ENCODE assay signal across 17 cellular contexts in genomic region chr21:45943630-45944540, GRCh38. TPM values are rescaled to one million over a fixed set of nuclear protein-coding genes. Genes with fewer than 3 reads are reported as not detected.
A peak's percentile ranks its signal among the peaks of the same experiment; 100 is the strongest.
DNase-seq lines count a peak whose midpoint lies in the region; ATAC-seq and TF ChIP-seq lines count a peak whose summit lies in the region.
"Had no signal": no experiment of that assay in that cellular context is flagged by ENCODE, and none has a peak within 500 bp of the region (broad histone marks: within the 10 kb centered on the region; RNA-seq: fewer than 3 reads in every experiment).

No MANE protein-coding gene starts in this region.

- H3K9ac ChIP-seq in IMR-90 (ENCODE audit: low read depth, low read length) (no peak overlapping the region), MM.1S (ENCODE audit: low read length) (no peak overlapping the region)

- H3K27ac ChIP-seq in IMR-90 (ENCODE audit: insufficient read depth, low read length) (no peak overlapping the region), MM.1S (ENCODE audit: low read length) (no peak overlapping the region), lower lobe of right lung (no peak overlapping the region), vagina (no peak overlapping the region)
- H3K27ac ChIP-seq: 22Rv1, C4-2B, SJSA1 had no signal

- dilution Hi-C loops in IMR-90 (cut with HindIII; ENCODE audit: low sequenced_read_pairs, unreplicated experiment): no loop called here

- CTCF ChIA-PET in IMR-90 (lab: Yijun Ruan, JAX): no interaction called here

- H3K18ac ChIP-seq in IMR-90 (ENCODE audit: low read depth, low read length): no peak overlapping the region

- POLR2A ChIA-PET in IMR-90 (lab: Charles Lee; ENCODE audit: unreplicated experiment): no interaction called here

- in situ Hi-C loops in IMR-90 (cut with MboI; ENCODE audit: low sequenced_read_pairs): no loop called here

- no peak for TF ChIP-seq POLR2A in IMR-90 (IDR thresholded peaks at IDR 0.05; ENCODE audit: low read depth, low read length)
- no peak for TF ChIP-seq POLR2A in vagina (IDR thresholded peaks at IDR 0.05)

- 68% methylated on average over 3 of the region's 8 CpGs; no CpG with 5 or more reads in 1 of the 2 experiments for WGBS in IMR-90 (ENCODE audit: extremely low coverage in 2 of 2, insufficient read length in 1 of 2), 2 experiments

- intact Hi-C loops in IMR-90 (cut with micrococcal nuclease) (no loop called here), lower lobe of right lung (cut with DNase I) (no loop called here), vagina (cut with DNase I) (no loop called here)

- no peaks in the 10 kb centered on the region for H3K9me1 ChIP-seq in IMR-90 (ENCODE audit: insufficient read depth, low read length)

- no peak overlapping the region for H3K23ac ChIP-seq in IMR-90 (ENCODE audit: low read depth, low read length)

- no peak overlapping the region for H4K91ac ChIP-seq in IMR-90 (ENCODE audit: insufficient read depth, low read depth, low read length)

- H3K9me3 ChIP-seq in IMR-90 (ENCODE audit: control insufficient read depth, insufficient read depth, low read length): no peaks in the 10 kb centered on the region
- no peaks in the 10 kb centered on the region for H3K9me3 ChIP-seq in MM.1S (replicated peaks; ENCODE audit: insufficient read depth, low read length)
- no peaks in the 10 kb centered on the region for H3K9me3 ChIP-seq in lower lobe of right lung
- no peaks in the 10 kb centered on the region for H3K9me3 ChIP-seq in vagina
- H3K9me3 ChIP-seq: SJSA1 had no signal

- TF ChIP-seq CTCF in IMR-90 (conservative IDR thresholded peaks at IDR 0.05; ENCODE audit: low read depth, low read length) (no peak), MM.1S (IDR thresholded peaks at IDR 0.05; ENCODE audit: low read length) (no peak), lower lobe of right lung (IDR thresholded peaks at IDR 0.05) (no peak), vagina (IDR thresholded peaks at IDR 0.05) (no peak)

- H3K4me3 ChIP-seq in IMR-90 (ENCODE audit: insufficient read depth, low read depth, low read length): no peak overlapping the region
- H3K4me3 ChIP-seq in MM.1S (ENCODE audit: low read length): no peak overlapping the region
- H3K4me3 ChIP-seq in lower lobe of right lung: no peak overlapping the region
- no peak overlapping the region for H3K4me3 ChIP-seq in vagina
- H3K4me3 ChIP-seq: SJSA1 had no signal

- no peak overlapping the region for H2BK120ac ChIP-seq in IMR-90 (ENCODE audit: low read depth, low read length)

- H3K14ac ChIP-seq in IMR-90 (replicated peaks; ENCODE audit: low read depth, low read length): no peak overlapping the region

- TF ChIP-seq RAD21 in IMR-90 (IDR thresholded peaks at IDR 0.05; ENCODE audit: low read length): no peak

- no peak overlapping the region for H4K5ac ChIP-seq in IMR-90 (ENCODE audit: low read depth, low read length)

- no peak overlapping the region for H2BK15ac ChIP-seq in IMR-90 (ENCODE audit: low read depth, low read length)

- no peak overlapping the region for H2AK5ac ChIP-seq in IMR-90 (ENCODE audit: low read depth, low read length)

- H4K20me1 ChIP-seq in IMR-90 (ENCODE audit: insufficient read depth, low read length): no peaks in the 10 kb centered on the region
- H4K20me1 ChIP-seq in MM.1S (ENCODE audit: insufficient read depth, low read length): no peaks in the 10 kb centered on the region

- ATAC-seq in IMR-90 (ENCODE audit: low read depth) (no peak), lower lobe of right lung (no peak)
- ATAC-seq: Panc1 had no signal

- peak overlapping the region; percentile 23 for H2AFZ ChIP-seq in IMR-90 (replicated peaks; ENCODE audit: low read length, poor library complexity)
- H2AFZ ChIP-seq in MM.1S (ENCODE audit: low read length): no peak overlapping the region

- H3F3A ChIP-seq in MM.1S (ENCODE audit: insufficient read depth, low read length): no peaks in the 10 kb centered on the region

- H2BK5ac ChIP-seq in IMR-90 (ENCODE audit: low read depth, low read length, poor library complexity, severe bottlenecking): no peak overlapping the region

- no peak overlapping the region for H3K56ac ChIP-seq in IMR-90 (ENCODE audit: extremely low read depth, insufficient read depth, low read length)

- H3K27me3 ChIP-seq in IMR-90 (ENCODE audit: control insufficient read depth, insufficient read depth, low read length) (no peaks in the 10 kb centered on the region; the same call in 1 of the 2 replicates), MM.1S (replicated peaks; ENCODE audit: insufficient read depth, low read length) (peaks cover 94% of the 10 kb centered on the region), lower lobe of right lung (ENCODE audit: low read depth) (peaks cover 5% of the 10 kb centered on the region), vagina (no peaks in the 10 kb centered on the region)
- H3K27me3 ChIP-seq: SJSA1 had no signal

- H3K79me2 ChIP-seq in MM.1S (ENCODE audit: low read length): no peaks in the 10 kb centered on the region

- no peaks in the 10 kb centered on the region for H3K36me3 ChIP-seq in IMR-90 (ENCODE audit: control insufficient read depth, insufficient read depth, low read length)
- H3K36me3 ChIP-seq in MM.1S (replicated peaks; ENCODE audit: insufficient read depth, low read length): no peaks in the 10 kb centered on the region
- no peaks in the 10 kb centered on the region for H3K36me3 ChIP-seq in lower lobe of right lung
- no peaks in the 10 kb centered on the region for H3K36me3 ChIP-seq in vagina
- H3K36me3 ChIP-seq: SJSA1 had no signal

- H3K79me1 ChIP-seq in IMR-90 (ENCODE audit: low read depth in 1 of 2, low read length in 2 of 2): no peaks in the 10 kb centered on the region

- H3K9me2 ChIP-seq in MM.1S (replicated peaks; ENCODE audit: insufficient read depth, low read length): no peaks in the 10 kb centered on the region

- H3K4ac ChIP-seq in IMR-90 (ENCODE audit: low read depth, low read length): no peak overlapping the region

- H2BK20ac ChIP-seq in IMR-90 (ENCODE audit: low read depth, low read length): no peak overlapping the region

- DNase-seq in DMS 273 (lab: John Stamatoyannopoulos, UW; ENCODE audit: unreplicated experiment): peak; percentile 31
- DNase-seq in DMS 273 treated with DMSO at 0.1 percent for 48 hours (lab: John Stamatoyannopoulos, UW): no peak
- peak; percentile 34 for DNase-seq in D341Med (ENCODE audit: low spot score)
- DNase-seq in IMR-90: no peak
- peak; percentile 41 for DNase-seq in islet precursor cell
- DNase-seq in MM.1S: no peak
- DNase-seq in lower lobe of right lung: no peak
- DNase-seq in vagina (ENCODE audit: extremely low spot score in 2 of 2): no peak
- DNase-seq: AML-193, DMS53, Kasumi-1, NCI-H1105, NCI-H2081 had no signal

- H3K4me2 ChIP-seq in IMR-90 (ENCODE audit: low read depth, low read length) (no peak overlapping the region), MM.1S (ENCODE audit: low read depth, low read length) (no peak overlapping the region)

- H3K4me1 ChIP-seq in IMR-90 (ENCODE audit: control insufficient read depth, insufficient read depth, low read length) (no peaks in the 10 kb centered on the region), MM.1S (ENCODE audit: low read length) (no peaks in the 10 kb centered on the region), lower lobe of right lung (no peaks in the 10 kb centered on the region), vagina (peaks cover 6% of the 10 kb centered on the region)
- H3K4me1 ChIP-seq: SJSA1 had no signal

- H2AK9ac ChIP-seq in IMR-90 (replicated peaks; ENCODE audit: low read depth, low read length, poor library complexity): no peak overlapping the region

- no TSS peak for BruUV-seq in IMR-90 (replicated peaks; lab: Mats Ljungman, UMichigan)

- H4K8ac ChIP-seq in IMR-90 (ENCODE audit: low read depth in 2 of 2, low read length in 2 of 2): no peak overlapping the region

TF ChIP-seq in IMR-90, 13 proteins besides CTCF, POLR2A, EP300 and RAD21:
- TF ChIP-seq CHD1 (IDR thresholded peaks at IDR 0.05; ENCODE audit: low read depth, low read length) (no peak), BHLHE40 (IDR thresholded peaks at IDR 0.05; ENCODE audit: low read depth, low read length) (no peak), RCOR1 (IDR thresholded peaks at IDR 0.05; ENCODE audit: insufficient replicate concordance, low read length) (no peak), ELK1 (IDR thresholded peaks at IDR 0.05; ENCODE audit: borderline replicate concordance, low read depth, low read length) (no peak), FOS (IDR thresholded peaks at IDR 0.05; ENCODE audit: low read depth, low read length) (no peak), MXI1 (IDR thresholded peaks at IDR 0.05; ENCODE audit: borderline replicate concordance, low read depth, low read length) (no peak), USF2 (IDR thresholded peaks at IDR 0.05; ENCODE audit: low read depth, low read length) (no peak), CEBPB (IDR thresholded peaks at IDR 0.05; ENCODE audit: low read depth, low read length) (no peak), SMC3 (IDR thresholded peaks at IDR 0.05; ENCODE audit: low read depth, low read length) (no peak), MAFK (IDR thresholded peaks at IDR 0.05; ENCODE audit: low read depth, low read length) (no peak), NFE2L2 (IDR thresholded peaks at IDR 0.05; ENCODE audit: low read depth, low read length) (no peak), MAZ (IDR thresholded peaks at IDR 0.05; ENCODE audit: borderline replicate concordance, low read depth, low read length) (no peak), RFX5 (IDR thresholded peaks at IDR 0.05; ENCODE audit: low read depth, low read length) (no peak)

RNA-seq across cellular contexts. Expression of gene COL6A1, which starts 37.7 kb away (rescaled TPM):
- total RNA-seq in IMR-90 (2012; rRNA removed) (173 and 186 TPM in 2 replicates), lower lobe of right lung (148 TPM), vagina (520 TPM)
- polyA plus RNA-seq in IMR-90 (2012; rRNA removed): 1,556 and 1,578 TPM in 2 replicates
- 1,992 and 3,331 TPM in 2 replicates for polyA plus RNA-seq in IMR-90 (2012; cell fraction: cytosol; rRNA removed)
- 5,237 and 11,886 TPM in 2 replicates for polyA plus RNA-seq in IMR-90 (2012; cell fraction: nucleus; rRNA removed; ENCODE audit: low replicate concordance)

Comparison
In these comparisons a context has a peak if more than half of its experiments do, and no peak if none do; other contexts are left out.
1. DNase-seq: peak in DMS 273 (single experiment), D341Med (single experiment) and islet precursor cell (single experiment); none in DMS 273 treated with DMSO at 0.1 percent for 48 hours (single experiment), IMR-90 (single experiment), MM.1S (single experiment), lower lobe of right lung (single experiment) and vagina (0 of 2).